In genomic region chr22:37284807-37285355, GRCh38 we compare ENCODE assay signal across 8 cellular contexts. TPM values are rescaled to one million over a fixed set of nuclear protein-coding genes. Genes with fewer than 3 reads are reported as not detected.
A peak's percentile ranks its signal among the peaks of the same experiment; 100 is the strongest.
DNase-seq lines count a peak whose midpoint lies in the region; ATAC-seq and TF ChIP-seq lines count a peak whose summit lies in the region.

No MANE protein-coding gene starts in this region.

- ATAC-seq in omental fat pad (ENCODE audit: low FRiP score) (peak; percentile 13), GM19467 (IDR thresholded peaks at IDR 0.05; ENCODE audit: unreplicated experiment) (no peak), GM21786 (IDR thresholded peaks at IDR 0.05; ENCODE audit: unreplicated experiment) (no peak)

- in situ Hi-C loops in GM18951 (cut with MboI; ENCODE audit: low sequenced_read_pairs, unreplicated experiment): no loop called here

- peak; percentile 34 for TF ChIP-seq POLR2A in GM18951 (IDR thresholded peaks at IDR 0.05; ENCODE audit: extremely low read depth, insufficient read depth, insufficient read length)

- peak; percentile 98 for DNase-seq in SKM-1 (lab: John Stamatoyannopoulos, UW; ENCODE audit: unreplicated experiment)
- DNase-seq in central memory CD4-positive, alpha-beta T cell: peak; percentile 33
- DNase-seq in omental fat pad (ENCODE audit: low spot score): no peak
- no peak for DNase-seq in GOT3 (lab: John Stamatoyannopoulos, UW)
- DNase-seq in 8988T: no peak

- no peak for TF ChIP-seq CTCF in omental fat pad (IDR thresholded peaks at IDR 0.05)

RNA-seq across cellular contexts. Expression of gene CYTH4, which starts 2.6 kb away (rescaled TPM):
- 10 to 100 TPM; 17.4 to 83.5 (median 34.4) TPM for total RNA-seq in omental fat pad

RNA-seq across cellular contexts. Expression of gene RAC2, which starts 40.8 kb away (rescaled TPM):
- total RNA-seq in omental fat pad: 10 to 100 TPM; 11.0 to 51.6 (median 20.0) TPM

Comparison
In these comparisons a context has a peak if more than half of its experiments do, and no peak if none do; other contexts are left out.
1. DNase-seq: peak in SKM-1 (single experiment) and central memory CD4-positive, alpha-beta T cell (single experiment); none in omental fat pad (single experiment), GOT3 (single experiment) and 8988T (single experiment).